ENCODE assay signal across 3 cellular contexts in the genomic region with DNA sequence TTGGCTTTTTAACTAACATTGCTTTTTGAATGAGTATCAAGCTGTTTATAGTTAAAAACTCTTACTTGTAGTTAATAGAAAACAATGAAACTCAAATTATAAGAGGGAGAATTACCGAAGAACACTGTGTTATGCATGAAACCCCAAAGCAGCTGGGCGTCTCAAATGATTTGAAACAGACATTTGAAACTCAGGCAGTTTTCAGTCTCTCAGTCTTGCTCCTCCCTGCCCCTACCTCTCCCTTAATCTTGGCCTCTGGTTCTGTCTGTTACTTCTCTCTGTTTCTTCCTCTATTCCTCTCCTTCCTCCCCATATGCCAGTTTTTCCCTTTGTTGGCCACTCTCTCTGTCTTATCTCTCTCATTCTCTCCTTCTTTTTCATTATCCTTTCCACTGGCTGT.
"Had no signal": no experiment of that assay in that cellular context is flagged by ENCODE, and none has a peak within 500 bp of the region (broad histone marks: within the 10 kb centered on the region; RNA-seq: fewer than 3 reads in every experiment).

No MANE protein-coding gene starts in this region.

- ATAC-seq: GM12878 had no signal

- DNase-seq: GDM1, GF-D8 had no signal

- H3K4me3 ChIP-seq: GM12878 had no signal
